In genomic region chr9:87537625-87538024, GRCh38 we compare ENCODE assay signal across 1 cellular context.
TF ChIP-seq lines count a peak whose summit lies in the region.

No MANE protein-coding gene starts in this region.

TF ChIP-seq in H1, 55 proteins besides CTCF, POLR2A, EP300 and RAD21:
- TF ChIP-seq CBX5 (IDR thresholded peaks at IDR 0.05; ENCODE audit: low read depth, low read length), result no peak
TF ChIP-seq in H1: peak in this region for 0.
